8 cellular contexts compared by ENCODE assay signal in genomic region chr1:149917590-149918144, GRCh38. TPM values are rescaled to one million over a fixed set of nuclear protein-coding genes. Genes with fewer than 3 reads are reported as not detected.
DNase-seq lines count a peak whose midpoint lies in the region; ATAC-seq and TF ChIP-seq lines count a peak whose summit lies in the region.

SV2A (minus strand) TSS chr1:149917844; CDS start chr1:149913840, 4,004 bp downstream.

- H3K36me3 ChIP-seq in fibroblast of lung (ENCODE audit: control insufficient read depth, insufficient read depth, low read length): peaks cover 2% of the 10 kb centered on the region
- H3K36me3 ChIP-seq in thymus (ENCODE audit: control insufficient read depth, insufficient read depth): peaks cover 6% of the 10 kb centered on the region

- H2AFZ ChIP-seq in fibroblast of lung (ENCODE audit: low read length): peak within 1 kb of the TSS; percentile 81

- no peak for TF ChIP-seq CTCF in fibroblast of lung (conservative IDR thresholded peaks at IDR 0.05 in 1 of 2, IDR thresholded peaks at IDR 0.05 in 1 of 2; ENCODE audit: low read depth in 1 of 2, low read length in 2 of 2)

- peak within 1 kb of the TSS; percentile 81 for H3K4me2 ChIP-seq in fibroblast of lung (ENCODE audit: extremely low read depth, insufficient read depth, low read length)

- H3K27me3 Mint-ChIP-seq in natural killer cell treated with Interleukin-12 subunit alpha and Interleukin-12 subunit beta and Interleukin-15 and Interleukin-18, amount 100 ng/mL, for 72 hours: peaks cover 9 to 16% of the 10 kb centered on the region in 2 donors

- H3K4me1 Mint-ChIP-seq in natural killer cell treated with Interleukin-12 subunit alpha and Interleukin-12 subunit beta and Interleukin-15 and Interleukin-18, amount 100 ng/mL, for 72 hours (ENCODE audit: low read depth in 2 of 2): peaks cover 6 to 7% of the 10 kb centered on the region in 2 donors

- peak; percentile 24 to 64 for DNase-seq in NCI-H446 (lab: John Stamatoyannopoulos, UW)
- peak; percentile 62 for DNase-seq in activated T-cell treated with anti-CD3 and anti-CD28 coated beads, Interleukin-2, amount 50 U/mL, for 1 hour
- DNase-seq in fibroblast of lung (ENCODE audit: low read depth in 2 of 2): peak; percentile 62 to 77
- DNase-seq in natural killer cell treated with Interleukin-12 subunit alpha and Interleukin-12 subunit beta and Interleukin-15 and Interleukin-18, amount 100 ng/mL, for 72 hours (ENCODE audit: low spot score): peak; percentile 51
- no peak for DNase-seq in LoVo (ENCODE audit: low spot score)

- no peaks in the 10 kb centered on the region for H3K27me3 ChIP-seq in fibroblast of lung (ENCODE audit: control insufficient read depth, insufficient read depth, low read length)
- no peaks in the 10 kb centered on the region for H3K27me3 ChIP-seq in thymus (ENCODE audit: control insufficient read depth, insufficient read depth)

- WGBS in thymus: 1% methylated on average over 24 of the region's 24 CpGs

- H3K36me3 Mint-ChIP-seq in natural killer cell treated with Interleukin-12 subunit alpha and Interleukin-12 subunit beta and Interleukin-15 and Interleukin-18, amount 100 ng/mL, for 72 hours: no peaks in the 10 kb centered on the region

- peak in 1 of 2 donors; percentile 63 for ATAC-seq in natural killer cell treated with Interleukin-12 subunit alpha and Interleukin-12 subunit beta and Interleukin-15 and Interleukin-18, amount 100 ng/mL, for 72 hours
- no peak for ATAC-seq in GM21737 (IDR thresholded peaks at IDR 0.05; ENCODE audit: unreplicated experiment)

- in situ Hi-C loops in GM18951 (cut with MboI; ENCODE audit: low sequenced_read_pairs, unreplicated experiment): no loop called here

- H3K9me3 Mint-ChIP-seq in natural killer cell treated with Interleukin-12 subunit alpha and Interleukin-12 subunit beta and Interleukin-15 and Interleukin-18, amount 100 ng/mL, for 72 hours: no peaks in the 10 kb centered on the region

- no peaks in the 10 kb centered on the region for H3K79me2 ChIP-seq in fibroblast of lung (ENCODE audit: control insufficient read depth, insufficient read depth, low read length)

- peak within 1 kb of the TSS; percentile 48 for H3K9ac ChIP-seq in fibroblast of lung (ENCODE audit: insufficient read depth, low read length)

- peaks cover 4% of the 10 kb centered on the region for H3K4me1 ChIP-seq in fibroblast of lung (ENCODE audit: control insufficient read depth, extremely low read depth, insufficient read depth, low read length)
- H3K4me1 ChIP-seq in thymus (ENCODE audit: control insufficient read depth, insufficient read depth, low read length): peaks cover 15% of the 10 kb centered on the region

- no peaks in the 10 kb centered on the region for H4K20me1 ChIP-seq in fibroblast of lung (ENCODE audit: control insufficient read depth, extremely low read depth, insufficient read depth, low read length)

- no peak within 1 kb of the TSS for H3K27ac ChIP-seq in fibroblast of lung (ENCODE audit: insufficient read depth, low read length)
- no peak within 1 kb of the TSS for H3K27ac ChIP-seq in thymus (ENCODE audit: low read depth)

- peak; percentile 41 for TF ChIP-seq POLR2A in GM18951 (IDR thresholded peaks at IDR 0.05; ENCODE audit: extremely low read depth, insufficient read depth, insufficient read length)

- H3K9me3 ChIP-seq in fibroblast of lung (ENCODE audit: control insufficient read depth, insufficient read depth, low read depth, low read length): no peaks in the 10 kb centered on the region
- H3K9me3 ChIP-seq in thymus (ENCODE audit: control insufficient read depth): no peaks in the 10 kb centered on the region

- H3K4me3 Mint-ChIP-seq in natural killer cell treated with Interleukin-12 subunit alpha and Interleukin-12 subunit beta and Interleukin-15 and Interleukin-18, amount 100 ng/mL, for 72 hours: peak within 1 kb of the TSS; percentile 62

- H3K4me3 ChIP-seq in fibroblast of lung (replicated peaks in 1 of 4; ENCODE audit: control extremely low read depth in 1 of 4, insufficient read depth in 1 of 4, low read depth in 3 of 4, low read length in 4 of 4) (peak within 1 kb of the TSS; percentile 73 to 87 (median 82)), thymus (ENCODE audit: low read length) (peak within 1 kb of the TSS; percentile 57)

- H3K27ac Mint-ChIP-seq in natural killer cell treated with Interleukin-12 subunit alpha and Interleukin-12 subunit beta and Interleukin-15 and Interleukin-18, amount 100 ng/mL, for 72 hours: peak within 1 kb of the TSS in 1 of 2 donors; percentile 60

RNA-seq across cellular contexts. Expression of gene SV2A, which starts in this region (rescaled TPM):
- 17.5 and 39.6 TPM in 2 replicates for total RNA-seq in fibroblast of lung
- polyA plus RNA-seq in fibroblast of lung: 26.8 and 35.8 TPM in 2 replicates
- 27.8 and 38.7 TPM in 2 replicates for polyA plus RNA-seq in fibroblast of lung (2012)
- polyA minus RNA-seq in fibroblast of lung (ENCODE audit: low replicate concordance): 84.9 and 114 TPM in 2 replicates
- 1 to 10 TPM; 1.4 to 7.4 TPM for total RNA-seq in natural killer cell treated with Interleukin-12 subunit alpha and Interleukin-12 subunit beta and Interleukin-15 and Interleukin-18, amount 100 ng/mL, for 72 hours
- 2.0 TPM for polyA plus RNA-seq in thymus
